ENCODE assay signal across 25 cellular contexts in genomic region chr2:43515248-43515647, GRCh38.
"Had no signal": no experiment of that assay in that cellular context is flagged by ENCODE, and none has a peak within 500 bp of the region (broad histone marks: within the 10 kb centered on the region; RNA-seq: fewer than 3 reads in every experiment).

No MANE protein-coding gene starts in this region.

- H3K27me3 Mint-ChIP-seq: effector memory CD8-positive, alpha-beta T cell; naive B cell; progenitor cell of endocrine pancreas; stimulated activated naive B cell treated with anti-CD40 and anti-IgM and Interleukin-4, amounts not matched to agents 10 μg/mL and 1 μg/mL and 100 μg/mL, for 72 hours; T-cell had no signal

- H3K4me1 ChIP-seq: colonic mucosa had no signal

- H3K27ac ChIP-seq: colonic mucosa had no signal

- DNase-seq: activated CD4-positive, alpha-beta T cell treated with anti-CD3 and anti-CD28 coated beads for 4 hours; activated CD4-positive, alpha-beta T cell treated with anti-CD3 and anti-CD28 coated beads, Interleukin-2, amount 50 U/mL, for 4 hours; activated naive CD4-positive, alpha-beta T cell; activated T-cell treated with anti-CD3 and anti-CD28 coated beads for 4 hours; activated T-cell treated with anti-CD3 and anti-CD28 coated beads, Interleukin-2, amount 50 U/mL, for 72 hours; cerebellar nuclear complex; colonic mucosa; effector memory CD8-positive, alpha-beta T cell; erythroblast; heart left ventricle; left lung; naive B cell; nephron progenitor cell; ovary; stimulated activated CD4-positive, alpha-beta T cell treated with anti-CD3 and anti-CD28 coated beads, Interleukin-2, amount 100 ng/mL, for 24 hours; stimulated activated naive B cell treated with anti-CD40 and anti-IgM and Interleukin-4, amounts not matched to agents 10 μg/mL and 1 μg/mL and 100 μg/mL, for 72 hours; stomach; T-cell had no signal

- ATAC-seq: effector memory CD8-positive, alpha-beta T cell; left lung; stimulated activated naive B cell treated with anti-CD40 and anti-IgM and Interleukin-4, amounts not matched to agents 10 μg/mL and 1 μg/mL and 100 μg/mL, for 72 hours; T-cell had no signal

- H3K9me3 Mint-ChIP-seq: activated naive CD4-positive, alpha-beta T cell treated with anti-CD3 and anti-CD28 coated beads, Interleukin-2, amount 50 U/mL, for 72 hours; activated T-cell treated with anti-CD3 and anti-CD28 coated beads, Interleukin-2, amount 50 U/mL, for 72 hours; effector memory CD8-positive, alpha-beta T cell; naive B cell; nephron progenitor cell; stimulated activated naive B cell treated with anti-CD40 and anti-IgM and Interleukin-4, amounts not matched to agents 10 μg/mL and 1 μg/mL and 100 μg/mL, for 72 hours; T-cell; T-helper 2 cell treated with Interferon-gamma antibody and Interleukin-4, amounts not matched to agents 5 μg/mL and 100 μg/mL, for 36 hours had no signal

- H3K27me3 ChIP-seq: colonic mucosa, heart left ventricle, left lung, neutrophil, ovary, stomach, tibial nerve, vagina had no signal

- H3K4me3 ChIP-seq: colonic mucosa, heart left ventricle, left lung, ovary, smooth muscle cell, stomach, tibial nerve, vagina had no signal

- H3K4me2 ChIP-seq: smooth muscle cell had no signal

- H3K4me3 Mint-ChIP-seq: effector memory CD8-positive, alpha-beta T cell; naive B cell; nephron progenitor cell; stimulated activated naive B cell treated with anti-CD40 and anti-IgM and Interleukin-4, amounts not matched to agents 10 μg/mL and 1 μg/mL and 100 μg/mL, for 72 hours; T-cell; T-helper 2 cell treated with Interferon-gamma antibody and Interleukin-4, amounts not matched to agents 5 μg/mL and 100 μg/mL, for 36 hours had no signal

- H3K4me1 Mint-ChIP-seq: nephron progenitor cell had no signal

- H3K27ac Mint-ChIP-seq: activated naive CD4-positive, alpha-beta T cell treated with anti-CD3 and anti-CD28 coated beads, Interleukin-2, amount 50 U/mL, for 72 hours; activated T-cell treated with anti-CD3 and anti-CD28 coated beads, Interleukin-2, amount 50 U/mL, for 72 hours; progenitor cell of endocrine pancreas; stimulated activated naive B cell treated with anti-CD40 and anti-IgM and Interleukin-4, amounts not matched to agents 10 μg/mL and 1 μg/mL and 100 μg/mL, for 72 hours; T-helper 2 cell treated with Interferon-gamma antibody and Interleukin-4, amounts not matched to agents 5 μg/mL and 100 μg/mL, for 36 hours had no signal

- H3K9me3 ChIP-seq: colonic mucosa, heart left ventricle, left lung, neutrophil, ovary, stomach, tibial nerve, vagina had no signal

- H3K36me3 ChIP-seq: colonic mucosa, heart left ventricle, ovary, tibial nerve, vagina had no signal
